ENCODE assay signal across 1 cellular context in the genomic region with DNA sequence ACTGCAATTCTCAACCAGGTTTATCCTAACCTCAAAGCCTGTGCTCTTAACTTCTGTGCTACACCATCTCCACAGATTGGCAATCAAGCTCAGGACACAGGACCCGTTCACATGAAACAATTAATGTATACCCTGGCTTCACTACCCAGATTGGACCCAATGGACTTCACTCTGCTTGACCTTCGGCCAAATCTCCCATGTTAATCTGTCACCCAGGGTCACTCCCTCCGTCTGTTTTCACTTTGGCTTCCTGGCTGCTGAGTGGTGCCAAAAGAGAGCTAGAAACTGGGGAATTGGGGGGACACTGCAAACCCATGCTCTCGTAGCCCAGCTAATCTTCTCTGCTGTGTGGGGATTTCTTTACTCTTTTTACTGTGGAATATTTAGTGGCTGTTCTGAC.
TF ChIP-seq lines count a peak whose summit lies in the region.

No MANE protein-coding gene starts in this region.

TF ChIP-seq in liver, 16 proteins besides CTCF, POLR2A, EP300 and RAD21 (continued from another document):
- no peak for TF ChIP-seq GABPA (IDR thresholded peaks at IDR 0.05 in 1 of 2, conservative IDR thresholded peaks at IDR 0.05 in 1 of 2)
- TF ChIP-seq, protein P1, sequence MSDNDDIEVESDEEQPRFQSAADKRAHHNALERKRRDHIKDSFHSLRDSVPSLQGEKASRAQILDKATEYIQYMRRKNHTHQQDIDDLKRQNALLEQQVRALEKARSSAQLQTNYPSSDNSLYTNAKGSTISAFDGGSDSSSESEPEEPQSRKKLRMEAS (IDR thresholded peaks at IDR 0.05) = peak; percentile 17
- TF ChIP-seq JUND (IDR thresholded peaks at IDR 0.05) = peak in 1 of 2 donors; percentile 29
- peak; percentile 83 for TF ChIP-seq HNF4G (IDR thresholded peaks at IDR 0.05)
- TF ChIP-seq TAF1 (conservative IDR thresholded peaks at IDR 0.05) = no peak
- peak; percentile 12 for TF ChIP-seq REST (IDR thresholded peaks at IDR 0.05)
- TF ChIP-seq YY1 (IDR thresholded peaks at IDR 0.05) = peak; percentile 38
- TF ChIP-seq ZBTB33 (IDR thresholded peaks at IDR 0.05) = no peak
TF ChIP-seq in liver: peak in this region for 9.
